ENCODE assay signal across 10 cellular contexts in the genomic region with DNA sequence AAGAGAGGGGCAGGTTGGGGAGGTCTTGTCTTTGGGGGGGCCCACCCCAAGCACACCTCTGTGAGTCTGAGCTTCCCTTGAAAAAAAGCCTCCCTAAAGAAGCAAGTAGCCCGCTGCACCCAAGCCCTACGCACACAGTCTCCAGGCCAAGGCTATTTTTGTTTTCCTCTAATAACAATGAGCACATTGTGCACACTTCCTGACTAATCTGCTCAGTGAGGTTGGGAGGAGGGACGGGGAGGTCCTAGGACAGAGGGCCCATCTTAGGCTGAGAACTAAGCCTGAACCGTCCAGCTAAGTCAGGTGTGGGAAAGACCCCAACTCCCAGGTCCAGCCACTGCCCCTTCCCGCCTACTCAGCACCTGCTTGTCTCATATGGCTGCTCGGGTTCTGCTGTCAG.
A peak's percentile ranks its signal among the peaks of the same experiment; 100 is the strongest.
DNase-seq lines count a peak whose midpoint lies in the region; ATAC-seq and TF ChIP-seq lines count a peak whose summit lies in the region.
"Had no signal": no experiment of that assay in that cellular context is flagged by ENCODE, and none has a peak within 500 bp of the region (broad histone marks: within the 10 kb centered on the region; RNA-seq: fewer than 3 reads in every experiment).

No MANE protein-coding gene starts in this region.

- no peaks in the 10 kb centered on the region for H3K9me3 Mint-ChIP-seq in brain
- no peaks in the 10 kb centered on the region for H3K9me3 Mint-ChIP-seq in effector memory CD8-positive, alpha-beta T cell

- no peak for TF ChIP-seq CTCF in brain (conservative IDR thresholded peaks at IDR 0.05)

- peak overlapping the region; percentile 55 to 92 (median 77) for H3K27ac Mint-ChIP-seq in brain
- H3K27ac Mint-ChIP-seq in effector memory CD8-positive, alpha-beta T cell = no peak overlapping the region

- H3K4me3 Mint-ChIP-seq in brain = no peak overlapping the region
- H3K4me3 Mint-ChIP-seq in effector memory CD8-positive, alpha-beta T cell = no peak overlapping the region

- peaks cover 16% of the 10 kb centered on the region for H3K36me3 Mint-ChIP-seq in brain
- no peaks in the 10 kb centered on the region for H3K36me3 Mint-ChIP-seq in effector memory CD8-positive, alpha-beta T cell (ENCODE audit: insufficient read depth)

- ATAC-seq in sciatic nerve (peak; percentile 92), HG03521 (IDR thresholded peaks at IDR 0.05; ENCODE audit: unreplicated experiment) (no peak), GM21723 (IDR thresholded peaks at IDR 0.05; ENCODE audit: unreplicated experiment) (no peak)
- ATAC-seq in effector memory CD8-positive, alpha-beta T cell (replicated peaks) = no peak

- intact Hi-C loops in sciatic nerve (cut with DNase I) = no loop called here

- H3K27me3 Mint-ChIP-seq in brain = peaks cover 5% of the 10 kb centered on the region
- H3K27me3 Mint-ChIP-seq in effector memory CD8-positive, alpha-beta T cell = no peaks in the 10 kb centered on the region

- H3K4me1 Mint-ChIP-seq in brain = peaks cover 74% of the 10 kb centered on the region
- peaks cover 0 to 4% of the 10 kb centered on the region in 2 donors for H3K4me1 Mint-ChIP-seq in effector memory CD8-positive, alpha-beta T cell (ENCODE audit: low read depth in 2 of 2)

- DNase-seq in GM03348 (ENCODE audit: low spot score) (peak; percentile 56), inferior parietal cortex (ENCODE audit: extremely low spot score) (peak; percentile 75), sciatic nerve (ENCODE audit: low spot score) (no peak), SKM-1 treated with dmso at 0.1 percent for 144 hours (lab: John Stamatoyannopoulos, UW; ENCODE audit: unreplicated experiment) (no peak)
- DNase-seq in effector memory CD8-positive, alpha-beta T cell = no peak
- DNase-seq: GF-D8; NK-92 treated with Interleukin-12 subunit alpha and Interleukin-12 subunit beta, amount 100 ng/mL, for 24 hours had no signal

Comparison
In these comparisons a context has a peak if more than half of its experiments do, and no peak if none do; other contexts are left out.
1. DNase-seq: peak in GM03348 (single experiment) and inferior parietal cortex (single experiment); none in sciatic nerve (single experiment), effector memory CD8-positive, alpha-beta T cell (0 of 3) and SKM-1 treated with dmso at 0.1 percent for 144 hours (single experiment).
2. H3K27ac Mint-ChIP-seq: peak in brain (5 of 5); none in effector memory CD8-positive, alpha-beta T cell (0 of 2).